17 cellular contexts compared by ENCODE assay signal in the genomic region with DNA sequence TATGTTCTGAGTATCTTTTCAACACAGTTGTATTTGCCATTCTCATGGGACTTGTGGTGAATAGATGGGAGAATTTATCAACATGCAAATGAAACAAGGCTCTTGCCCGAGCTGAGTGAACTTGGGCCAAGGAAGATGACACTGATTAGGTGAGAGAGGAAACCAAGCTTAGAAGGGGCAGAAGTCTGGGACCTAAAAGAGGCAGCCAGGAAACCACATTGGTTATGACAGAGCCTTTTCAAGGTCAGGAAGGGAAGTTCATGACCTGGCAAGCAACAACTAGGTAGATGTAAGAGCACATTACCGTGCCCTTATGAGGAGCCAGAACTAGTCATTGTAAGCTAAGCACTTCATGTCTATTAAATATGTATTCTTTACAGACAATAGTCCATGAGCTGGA.
DNase-seq lines count a peak whose midpoint lies in the region; ATAC-seq and TF ChIP-seq lines count a peak whose summit lies in the region.
"Had no signal": no experiment of that assay in that cellular context is flagged by ENCODE, and none has a peak within 500 bp of the region (broad histone marks: within the 10 kb centered on the region; RNA-seq: fewer than 3 reads in every experiment).

No MANE protein-coding gene starts in this region.

- TF ChIP-seq CTCF in mammary epithelial cell (conservative IDR thresholded peaks at IDR 0.05 in 1 of 2, IDR thresholded peaks at IDR 0.05 in 1 of 2; ENCODE audit: extremely low read depth in 1 of 2, insufficient read depth in 1 of 2, low read depth in 1 of 2, low read length in 2 of 2), result no peak

- no peaks in the 10 kb centered on the region for H3K4me1 ChIP-seq in mesendoderm (ENCODE audit: control insufficient read depth, low read depth, low read length)
- H3K4me1 ChIP-seq in aorta (ENCODE audit: control insufficient read depth in 1 of 2, insufficient read depth in 2 of 2, low read length in 2 of 2), result no peaks in the 10 kb centered on the region
- no peaks in the 10 kb centered on the region for H3K4me1 ChIP-seq in mammary epithelial cell (ENCODE audit: insufficient read depth, low read length)

- no peak overlapping the region for H2BK120ac ChIP-seq in mesendoderm (ENCODE audit: low read depth, low read length)

- H3K4me3 ChIP-seq in mesendoderm (ENCODE audit: low read length) (no peak overlapping the region), aorta (ENCODE audit: low read length in 2 of 2) (no peak overlapping the region), mammary epithelial cell (replicated peaks in 1 of 3; ENCODE audit: insufficient read depth in 1 of 3, low read depth in 2 of 3, low read length in 3 of 3) (no peak overlapping the region)

- no peak overlapping the region for H3K18ac ChIP-seq in mesendoderm (ENCODE audit: low read length)

- H2AFZ ChIP-seq in mammary epithelial cell (ENCODE audit: low read depth, low read length), result no peak overlapping the region

- in situ Hi-C loops in mammary epithelial cell (cut with MboI; ENCODE audit: low sequenced_read_pairs in 2 of 2), result no loop called here

- no peaks in the 10 kb centered on the region for H3K79me1 ChIP-seq in mesendoderm (ENCODE audit: low read length)

- H4K20me1 ChIP-seq in mammary epithelial cell (ENCODE audit: insufficient read depth, low read length), result no peaks in the 10 kb centered on the region

- BruUV-seq in mammary epithelial cell (replicated peaks; lab: Mats Ljungman, UMichigan), result no TSS peak

- H3K79me2 ChIP-seq in mesendoderm (ENCODE audit: control insufficient read depth, insufficient read depth, low read length) (no peaks in the 10 kb centered on the region), mammary epithelial cell (ENCODE audit: insufficient read depth, low read length) (no peaks in the 10 kb centered on the region)

- H3K9me3 ChIP-seq in aorta (ENCODE audit: control insufficient read depth, low read length), result no peaks in the 10 kb centered on the region
- no peaks in the 10 kb centered on the region for H3K9me3 ChIP-seq in mammary epithelial cell (replicated peaks; ENCODE audit: insufficient read depth, low read length)

- H2BK15ac ChIP-seq in mesendoderm (replicated peaks; ENCODE audit: low read depth), result no peak overlapping the region

- H3K56ac ChIP-seq in mesendoderm (ENCODE audit: low read length), result no peak overlapping the region

- H3K36me3 ChIP-seq in mesendoderm (ENCODE audit: control insufficient read depth, insufficient read depth, low read length), result no peaks in the 10 kb centered on the region
- H3K36me3 ChIP-seq in aorta (ENCODE audit: control insufficient read depth in 1 of 2, insufficient read depth in 2 of 2, low read length in 1 of 2), result no peaks in the 10 kb centered on the region
- no peaks in the 10 kb centered on the region for H3K36me3 ChIP-seq in mammary epithelial cell (ENCODE audit: insufficient read depth, low read length)

- H3K9ac ChIP-seq in mesendoderm (ENCODE audit: low read length) (no peak overlapping the region), mammary epithelial cell (ENCODE audit: insufficient read depth, low read length) (no peak overlapping the region)

- H3K27ac ChIP-seq in mesendoderm (ENCODE audit: low read depth, low read length) (no peak overlapping the region), aorta (ENCODE audit: low read depth in 1 of 2, low read length in 2 of 2) (no peak overlapping the region), mammary epithelial cell (ENCODE audit: insufficient read depth, low read depth, low read length) (no peak overlapping the region)

- H4K8ac ChIP-seq in mesendoderm (ENCODE audit: low read depth, low read length), result no peak overlapping the region

- WGBS in mesendoderm (ENCODE audit: extremely low coverage, insufficient coverage, low lambda C conversion rate), result no CpG with 5 or more reads among the region's 2 CpGs
- WGBS in aorta, 2 donors, result 41 to 43% methylated on average over 2 of the region's 2 CpGs
- 50% methylated on average over 2 of the region's 2 CpGs for WGBS in mammary epithelial cell (ENCODE audit: low coverage, missing lambda C conversion rate)

- dilution Hi-C loops in mammary epithelial cell (cut with HindIII; ENCODE audit: low sequenced_read_pairs), result no loop called here

- peak overlapping the region; percentile 19 for H3K23ac ChIP-seq in mesendoderm (ENCODE audit: low read length)

- H3K4me2 ChIP-seq in mesendoderm (ENCODE audit: low read length) (no peak overlapping the region), mammary epithelial cell (ENCODE audit: insufficient read depth, low read depth, low read length) (no peak overlapping the region)

- H3K4ac ChIP-seq in mesendoderm (ENCODE audit: low read depth, low read length), result no peak overlapping the region

- no peak overlapping the region for H2BK5ac ChIP-seq in mesendoderm (ENCODE audit: low read length)

- H3K27me3 ChIP-seq in mesendoderm (ENCODE audit: insufficient read depth, low read length, poor library complexity) (no peaks in the 10 kb centered on the region), aorta (ENCODE audit: control insufficient read depth in 1 of 2, insufficient read depth in 2 of 2, low read length in 1 of 2) (no peaks in the 10 kb centered on the region), mammary epithelial cell (ENCODE audit: insufficient read depth, low read length) (no peaks in the 10 kb centered on the region)

- ATAC-seq in HG02623 (IDR thresholded peaks at IDR 0.05; ENCODE audit: unreplicated experiment) (peak; percentile 81), HG03460 (IDR thresholded peaks at IDR 0.05; ENCODE audit: unreplicated experiment) (peak; percentile 78), aorta (ENCODE audit: low FRiP score) (no peak)
- ATAC-seq: CD8-positive, alpha-beta T cell; Panc1 had no signal

- H2AK5ac ChIP-seq in mesendoderm (ENCODE audit: low read length), result no peak overlapping the region

- peak; percentile 15 for DNase-seq in NK-92 treated with Interleukin-12 subunit alpha and Interleukin-12 subunit beta, amount 100 ng/mL, for 24 hours (lab: John Stamatoyannopoulos, UW)
- no peak for DNase-seq in NK-92 (lab: John Stamatoyannopoulos, UW; ENCODE audit: unreplicated experiment)
- no peak for DNase-seq in mesendoderm
- DNase-seq in aorta, result no peak
- no peak for DNase-seq in C1 segment of cervical spinal cord (lab: John Stamatoyannopoulos, UW)
- no peak for DNase-seq in mammary epithelial cell
- DNase-seq: 8988T; activated CD8-positive, alpha-beta memory T cell treated with anti-CD3 and anti-CD28 coated beads for 24 hours; CD8-positive, alpha-beta T cell; erythroblast; immature natural killer cell; NCI-H187 treated with DMSO at 0.1 percent for 48 hours; NCI-H526; stimulated activated CD4-positive, alpha-beta T cell treated with anti-CD3 and anti-CD28 coated beads, Interleukin-15, amount 100 ng/mL, for 24 hours had no signal

- H4K5ac ChIP-seq in mesendoderm (ENCODE audit: low read length), result no peak overlapping the region

- intact Hi-C loops in aorta (cut with DNase I) (no loop called here), mammary epithelial cell (cut with micrococcal nuclease) (no loop called here)

- CTCF ChIA-PET in mammary epithelial cell (lab: Charles Lee; ENCODE audit: low non-redundant PET), result no interaction called here
